ENCODE assay signal across 3 cellular contexts in genomic region chr19:42843631-42844030, GRCh38. TPM values are rescaled to one million over a fixed set of nuclear protein-coding genes. Genes with fewer than 3 reads are reported as not detected.
"Had no signal": no experiment of that assay in that cellular context is flagged by ENCODE, and none has a peak within 500 bp of the region (broad histone marks: within the 10 kb centered on the region; RNA-seq: fewer than 3 reads in every experiment).

No MANE protein-coding gene starts in this region.

RNA-seq across cellular contexts. Expression of gene PSG1, which starts 35.9 kb away (rescaled TPM):
- total RNA-seq: PC-3, Peyer's patch, Right ventricle myocardium superior had no signal
